Comparison of ENCODE assay signal across 8 cellular contexts in genomic region chr17:45722161-45722560, GRCh38.
DNase-seq lines count a peak whose midpoint lies in the region; ATAC-seq and TF ChIP-seq lines count a peak whose summit lies in the region.

No MANE protein-coding gene starts in this region.

- TF ChIP-seq RAD21 in Ishikawa (IDR thresholded peaks at IDR 0.05; ENCODE audit: low read depth) = peak; percentile 66

- H3K27ac Mint-ChIP-seq in WTC11 = no peak overlapping the region

- no peak overlapping the region for H3K4me3 Mint-ChIP-seq in WTC11

- 14% methylated on average over 5 of the region's 7 CpGs for WGBS in right lobe of liver (ENCODE audit: insufficient coverage, low coverage, low lambda C conversion rate, missing lambda C conversion rate)

- intact Hi-C loops in right lobe of liver (cut with DNase I) = no loop called here

- TF ChIP-seq POLR2A in right lobe of liver (IDR thresholded peaks at IDR 0.05) = no peak

- no peaks in the 10 kb centered on the region for H3K36me3 Mint-ChIP-seq in WTC11

- TF ChIP-seq EP300 in Ishikawa (IDR thresholded peaks at IDR 0.05; ENCODE audit: borderline replicate concordance) = no peak

- no peaks in the 10 kb centered on the region for H3K9me3 ChIP-seq in right lobe of liver
- H3K9me3 ChIP-seq in MG63 = peaks cover 12% of the 10 kb centered on the region; the same call in 1 of the 2 replicates

- no peaks in the 10 kb centered on the region for H3K27me3 ChIP-seq in right lobe of liver
- peaks cover 12% of the 10 kb centered on the region; the same call in 1 of the 2 replicates for H3K27me3 ChIP-seq in MG63

- peak; percentile 97 for ATAC-seq in WTC11
- ATAC-seq in right lobe of liver = peak; percentile 61 to 74 (median 68)
- ATAC-seq in HG03439 (IDR thresholded peaks at IDR 0.05; ENCODE audit: unreplicated experiment) = no peak
- ATAC-seq in GM18873 (IDR thresholded peaks at IDR 0.05; ENCODE audit: low FRiP score, unreplicated experiment) = no peak

- H3K4me3 ChIP-seq in right lobe of liver (no peak overlapping the region), MG63 (no peak overlapping the region)

- H3K4me1 ChIP-seq in right lobe of liver = no peaks in the 10 kb centered on the region

- DNase-seq in WTC11 (ENCODE audit: low spot score) (peak; percentile 79), right lobe of liver (peak in 1 of 3 donors; percentile 35), MG63 (no peak), H4 (ENCODE audit: low spot score) (no peak)

- CTCF ChIA-PET in WTC11 (lab: Charles Lee) = interaction anchor here (0.6 to 3.6 kb wide), 65 partner anchors 9 to 327 kb away, joined by 3 to 57 read pairs (median 5); partner anchors contain the start of gene CRHR1

- H3K27ac ChIP-seq in C4-2B = no peak overlapping the region
- H3K27ac ChIP-seq in right lobe of liver = no peak overlapping the region

- TF ChIP-seq CTCF in C4-2B (conservative IDR thresholded peaks at IDR 0.05) (peak; percentile 67), WTC11 (IDR thresholded peaks at IDR 0.05) (no peak), right lobe of liver (IDR thresholded peaks at IDR 0.05) (peak in 3 of 4 donors; percentile 18 to 38 (median 28))

- POLR2A ChIA-PET in WTC11 (lab: Charles Lee) = no interaction called here

- H3K9me3 Mint-ChIP-seq in WTC11 = peaks cover 13% of the 10 kb centered on the region

- H3K36me3 ChIP-seq in right lobe of liver (no peaks in the 10 kb centered on the region), MG63 (no peaks in the 10 kb centered on the region)

- H3K27me3 Mint-ChIP-seq in WTC11 (ENCODE audit: low read depth) = peaks cover 34% of the 10 kb centered on the region

- H3K4me1 Mint-ChIP-seq in WTC11 = peaks cover 8% of the 10 kb centered on the region

TF ChIP-seq in Ishikawa, 13 proteins besides CTCF, POLR2A, EP300 and RAD21:
- TF ChIP-seq ZBTB7A (IDR thresholded peaks at IDR 0.05; ENCODE audit: low read depth) = no peak
- no peak for TF ChIP-seq NFIC (IDR thresholded peaks at IDR 0.05)
- TF ChIP-seq MAX (IDR thresholded peaks at IDR 0.05) = no peak
- TF ChIP-seq TEAD4 (IDR thresholded peaks at IDR 0.05) = no peak
- no peak for TF ChIP-seq CREB1 (IDR thresholded peaks at IDR 0.05; ENCODE audit: low read depth)
- no peak for TF ChIP-seq USF1 (IDR thresholded peaks at IDR 0.05)
- no peak for TF ChIP-seq REST (IDR thresholded peaks at IDR 0.05; ENCODE audit: low read depth)
- no peak for TF ChIP-seq YY1 (IDR thresholded peaks at IDR 0.05; ENCODE audit: low read depth)
- TF ChIP-seq CEBPB (IDR thresholded peaks at IDR 0.05) = no peak
- no peak for TF ChIP-seq TAF1 (IDR thresholded peaks at IDR 0.05; ENCODE audit: low read depth)
- no peak for TF ChIP-seq EGR1 (IDR thresholded peaks at IDR 0.05)
- no peak for TF ChIP-seq TCF12 (IDR thresholded peaks at IDR 0.05; ENCODE audit: low read depth)
- TF ChIP-seq FOXM1 (IDR thresholded peaks at IDR 0.05; ENCODE audit: borderline replicate concordance, low read depth) = no peak

TF ChIP-seq in WTC11, 78 proteins besides CTCF, POLR2A, EP300 and RAD21:
- TF ChIP-seq GABPB1 (CRISPR knock-in tag; IDR thresholded peaks at IDR 0.05) (no peak), IRF2 (CRISPR knock-in tag; IDR thresholded peaks at IDR 0.05; ENCODE audit: borderline replicate concordance, low read depth) (no peak), ZNF232 (CRISPR knock-in tag; IDR thresholded peaks at IDR 0.05) (no peak), AFF4 (CRISPR knock-in tag; IDR thresholded peaks at IDR 0.05; ENCODE audit: borderline replicate concordance) (no peak), FOXP1 (CRISPR knock-in tag; IDR thresholded peaks at IDR 0.05; ENCODE audit: borderline replicate concordance) (no peak), ZNF281 (CRISPR knock-in tag; IDR thresholded peaks at IDR 0.05) (no peak), ATF3 (CRISPR knock-in tag; conservative IDR thresholded peaks at IDR 0.05) (no peak), GTF2I (CRISPR knock-in tag; conservative IDR thresholded peaks at IDR 0.05) (no peak), MXD4 (CRISPR knock-in tag; IDR thresholded peaks at IDR 0.05; ENCODE audit: borderline replicate concordance) (no peak), ATF6 (CRISPR knock-in tag; IDR thresholded peaks at IDR 0.05) (no peak), NR1H2 (CRISPR knock-in tag; IDR thresholded peaks at IDR 0.05) (no peak), ZSCAN18 (CRISPR knock-in tag; IDR thresholded peaks at IDR 0.05) (no peak)

Comparison
In these comparisons a context has a peak if more than half of its experiments do, and no peak if none do; other contexts are left out.
1. ATAC-seq: peak in WTC11 (single experiment) and right lobe of liver (4 of 4); none in HG03439 (single experiment) and GM18873 (single experiment).